In the genomic region with DNA sequence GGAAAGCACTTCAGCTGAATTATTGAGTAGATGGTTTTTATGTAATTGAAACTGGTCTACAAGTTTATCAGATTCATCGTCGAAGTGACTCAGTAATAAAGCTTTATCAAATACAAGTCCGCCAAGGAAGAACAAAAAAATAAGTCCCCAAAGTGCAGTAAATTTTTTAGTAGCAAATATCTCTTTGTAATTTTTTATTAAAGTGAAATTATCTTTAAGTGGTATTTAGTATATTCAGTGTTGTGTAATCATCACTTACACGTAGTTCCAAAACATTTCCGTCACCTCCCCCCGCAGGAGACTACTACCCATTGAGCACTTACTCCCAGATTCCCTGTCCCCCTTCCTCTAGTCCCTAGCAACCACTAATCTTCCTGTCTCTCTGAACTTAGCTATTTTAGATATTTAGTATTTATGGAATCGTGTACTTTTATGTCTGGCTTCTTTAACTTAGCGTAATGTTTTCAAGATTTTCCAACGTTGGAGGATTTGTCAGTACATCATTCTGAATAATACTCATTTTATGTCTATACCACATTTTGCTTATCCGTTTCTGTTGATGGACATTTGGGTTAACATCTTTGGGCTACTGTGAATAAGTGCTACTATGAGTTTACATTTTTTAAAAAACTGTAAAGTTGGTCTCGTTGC, we compare ENCODE assay signal across 1 cellular context.
TF ChIP-seq lines count a peak whose summit lies in the region.

No MANE protein-coding gene starts in this region.

TF ChIP-seq in IMR-90, 13 proteins besides CTCF, POLR2A, EP300 and RAD21 (continued from another document):
- TF ChIP-seq, protein P1, sequence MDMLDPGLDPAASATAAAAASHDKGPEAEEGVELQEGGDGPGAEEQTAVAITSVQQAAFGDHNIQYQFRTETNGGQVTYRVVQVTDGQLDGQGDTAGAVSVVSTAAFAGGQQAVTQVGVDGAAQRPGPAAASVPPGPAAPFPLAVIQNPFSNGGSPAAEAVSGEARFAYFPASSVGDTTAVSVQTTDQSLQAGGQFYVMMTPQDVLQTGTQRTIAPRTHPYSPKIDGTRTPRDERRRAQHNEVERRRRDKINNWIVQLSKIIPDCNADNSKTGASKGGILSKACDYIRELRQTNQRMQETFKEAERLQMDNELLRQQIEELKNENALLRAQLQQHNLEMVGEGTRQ (IDR thresholded peaks at IDR 0.05; ENCODE audit: low read depth, low read length) = no peak
- TF ChIP-seq BHLHE40 (IDR thresholded peaks at IDR 0.05; ENCODE audit: low read depth, low read length) = no peak
- TF ChIP-seq MAZ (IDR thresholded peaks at IDR 0.05; ENCODE audit: borderline replicate concordance, low read depth, low read length) = no peak
TF ChIP-seq in IMR-90: peak in this region for 2.
